ENCODE assay signal across 14 cellular contexts in the genomic region with DNA sequence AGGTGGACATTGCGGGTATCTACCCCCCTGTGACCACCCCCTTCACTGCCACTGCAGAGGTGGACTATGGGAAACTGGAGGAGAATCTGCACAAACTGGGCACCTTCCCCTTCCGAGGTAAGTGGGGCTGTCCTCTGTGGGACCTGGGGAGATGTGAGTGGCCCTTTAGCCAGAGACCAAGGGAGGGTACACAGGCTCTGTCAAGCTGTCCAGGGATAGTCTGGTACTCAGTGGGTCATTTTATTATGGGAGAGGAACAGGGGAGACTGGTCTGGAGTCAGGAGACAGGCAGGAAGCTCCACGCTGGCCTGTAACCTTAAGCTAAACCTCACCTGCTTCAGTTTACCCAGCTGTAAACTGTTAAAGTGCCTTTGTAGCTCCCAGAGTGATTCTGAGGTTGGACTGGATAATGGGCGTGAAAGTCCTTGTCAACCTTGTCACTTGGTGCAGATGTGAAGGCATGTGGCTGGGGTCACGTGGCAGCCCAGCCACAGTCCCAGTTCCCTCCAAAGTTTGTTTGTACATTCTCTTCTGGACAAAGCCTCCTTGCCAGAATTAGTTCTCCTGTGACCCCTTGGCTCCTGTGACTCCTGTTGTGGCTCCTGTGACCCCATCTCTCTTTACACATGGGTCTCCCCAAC. TPM values are rescaled to one million over a fixed set of nuclear protein-coding genes. Genes with fewer than 3 reads are reported as not detected.
A peak's percentile ranks its signal among the peaks of the same experiment; 100 is the strongest.
DNase-seq lines count a peak whose midpoint lies in the region; ATAC-seq, FAIRE-seq and TF ChIP-seq lines count a peak whose summit lies in the region.
"Had no signal": no experiment of that assay in that cellular context is flagged by ENCODE, and none has a peak within 500 bp of the region (broad histone marks: within the 10 kb centered on the region; RNA-seq: fewer than 3 reads in every experiment).

No MANE protein-coding gene starts in this region.

- FAIRE-seq in K562 (lab: Jason Lieb, UNC) (no peak), keratinocyte (lab: Jason Lieb, UNC) (no peak)
- FAIRE-seq: H1 had no signal

- H2AFZ ChIP-seq in K562 (ENCODE audit: low read depth, low read length) (0 out of 2 replicates have a peak overlapping the region, but pooled peaks have one; percentile 32), keratinocyte (ENCODE audit: control insufficient read depth, low read length) (no peak overlapping the region)

- no peak overlapping the region for H3K27ac ChIP-seq in K562 (ENCODE audit: extremely low read depth, low read depth, low read length)
- H3K27ac ChIP-seq in keratinocyte (ENCODE audit: control insufficient read depth, insufficient read depth, low read length): no peak overlapping the region
- H3K27ac ChIP-seq in skeletal muscle tissue (ENCODE audit: low read depth, low read length): peak overlapping the region; percentile 86
- H3K27ac ChIP-seq in breast epithelium: no peak overlapping the region
- H3K27ac ChIP-seq: BLaER1 treated with 17β-estradiol and CSF1 and Interleukin-3, amounts not matched to agents 10 nM and 100 nM; lower lobe of right lung; VCaP had no signal

- ATAC-seq in GM19467 (IDR thresholded peaks at IDR 0.05; ENCODE audit: unreplicated experiment) (peak; percentile 9), K562 (no peak)

- H3K4me2 ChIP-seq in K562 (ENCODE audit: insufficient read depth, low read length) (no peak overlapping the region), keratinocyte (ENCODE audit: control insufficient read depth, extremely low read depth, insufficient read depth, low read depth, low read length) (peak overlapping the region; percentile 37)

- TF ChIP-seq EP300 in K562 (IDR thresholded peaks at IDR 0.05; ENCODE audit: low read length): no peak

- POLR2A ChIA-PET in K562 (lab: Yijun Ruan, JAX): interaction anchor here (0.9 kb wide), 1 partner anchor 26 kb away, joined by 3 read pairs; no protein-coding TSS in a partner anchor

- TF ChIP-seq CTCF in K562 (IDR thresholded peaks at IDR 0.05 in 2 of 3, conservative IDR thresholded peaks at IDR 0.05 in 1 of 3; ENCODE audit: insufficient read depth in 2 of 3, low read depth in 1 of 3, low read length in 3 of 3) (no peak), keratinocyte (optimal IDR thresholded peaks at IDR 0.05 in 1 of 3, IDR thresholded peaks at IDR 0.05 in 1 of 3, conservative IDR thresholded peaks at IDR 0.05 in 1 of 3; ENCODE audit: extremely low read depth in 1 of 3, insufficient read depth in 2 of 3, low read length in 3 of 3) (no peak), breast epithelium (IDR thresholded peaks at IDR 0.05) (no peak)

- H3K36me3 ChIP-seq in K562 (ENCODE audit: control insufficient read depth, insufficient read depth, low read length): no peaks in the 10 kb centered on the region
- no peaks in the 10 kb centered on the region for H3K36me3 ChIP-seq in keratinocyte (ENCODE audit: control insufficient read depth in 2 of 2, extremely low read depth in 1 of 2, insufficient read depth in 2 of 2, low read length in 2 of 2)
- H3K36me3 ChIP-seq in skeletal muscle tissue (ENCODE audit: control insufficient read depth in 3 of 3, insufficient read depth in 3 of 3, low read length in 3 of 3): peaks cover under 1 to 12% (median 9%) of the 10 kb centered on the region in 3 donors
- H3K36me3 ChIP-seq in breast epithelium: no peaks in the 10 kb centered on the region
- H3K36me3 ChIP-seq: BLaER1 treated with 17β-estradiol and CSF1 and Interleukin-3, amounts not matched to agents 10 nM and 100 nM; lower lobe of right lung had no signal

- TF ChIP-seq POLR2A in K562 (conservative IDR thresholded peaks at IDR 0.05): no peak
- no peak for TF ChIP-seq POLR2A in breast epithelium (IDR thresholded peaks at IDR 0.05)

- H4K20me1 ChIP-seq in K562 (replicated peaks; ENCODE audit: control insufficient read depth, insufficient read depth, low read length) (no peaks in the 10 kb centered on the region), keratinocyte (ENCODE audit: control insufficient read depth, extremely low read depth, insufficient read depth, low read length) (no peaks in the 10 kb centered on the region)
- H4K20me1 ChIP-seq: BLaER1 treated with 17β-estradiol and CSF1 and Interleukin-3, amounts not matched to agents 10 nM and 100 nM had no signal

- dilution Hi-C loops in keratinocyte (cut with MboI; ENCODE audit: extremely low pct_ligation_motif_present, low sequenced_read_pairs): no loop called here

- H3K9me3 ChIP-seq in K562 (replicated peaks; ENCODE audit: control insufficient read depth, insufficient read depth, low read depth, low read length) (no peaks in the 10 kb centered on the region), keratinocyte (ENCODE audit: control insufficient read depth, low read depth, low read length) (no peaks in the 10 kb centered on the region), skeletal muscle tissue (ENCODE audit: control insufficient read depth in 3 of 3, low read length in 3 of 3) (no peaks in the 10 kb centered on the region), breast epithelium (no peaks in the 10 kb centered on the region)
- H3K9me3 ChIP-seq: BLaER1 treated with 17β-estradiol and CSF1 and Interleukin-3, amounts not matched to agents 10 nM and 100 nM; lower lobe of right lung had no signal

- H3K79me2 ChIP-seq in K562 (ENCODE audit: control insufficient read depth, insufficient read depth, low read length) (no peaks in the 10 kb centered on the region), keratinocyte (ENCODE audit: control insufficient read depth, insufficient read depth, low read length) (no peaks in the 10 kb centered on the region)

- intact Hi-C loops in K562 (cut with micrococcal nuclease) (no loop called here), breast epithelium (cut with DNase I; ENCODE audit: low total_unique reads) (no loop called here)

- no peaks in the 10 kb centered on the region for H3K27me3 ChIP-seq in K562 (ENCODE audit: control insufficient read depth in 2 of 2, insufficient read depth in 2 of 2, low read length in 2 of 2)
- H3K27me3 ChIP-seq in keratinocyte (ENCODE audit: control insufficient read depth, extremely low read depth, insufficient read depth, low read length): no peaks in the 10 kb centered on the region
- no peaks in the 10 kb centered on the region for H3K27me3 ChIP-seq in skeletal muscle tissue (ENCODE audit: control insufficient read depth in 3 of 3, insufficient read depth in 3 of 3, low read length in 3 of 3)
- no peaks in the 10 kb centered on the region for H3K27me3 ChIP-seq in breast epithelium
- H3K27me3 ChIP-seq: BLaER1 treated with 17β-estradiol and CSF1 and Interleukin-3, amounts not matched to agents 10 nM and 100 nM had no signal

- H3K4me3 ChIP-seq in K562: no peak overlapping the region
- H3K4me3 ChIP-seq in keratinocyte (ENCODE audit: control insufficient read depth in 2 of 3, extremely low read depth in 1 of 3, insufficient read depth in 2 of 3, low read depth in 1 of 3, low read length in 3 of 3): no peak overlapping the region
- peak overlapping the region; percentile 31 to 61 (median 56) for H3K4me3 ChIP-seq in skeletal muscle tissue (ENCODE audit: low read length in 3 of 3)
- H3K4me3 ChIP-seq in breast epithelium: no peak overlapping the region
- H3K4me3 ChIP-seq: BLaER1 treated with 17β-estradiol and CSF1 and Interleukin-3, amounts not matched to agents 10 nM and 100 nM; lower lobe of right lung had no signal

- CTCF ChIA-PET in K562 (lab: Yijun Ruan, JAX; ENCODE audit: low intra/inter-chr PET ratio): no interaction called here

- TF ChIP-seq RAD21 in K562 (CRISPR knock-in tag; conservative IDR thresholded peaks at IDR 0.05 in 1 of 2, IDR thresholded peaks at IDR 0.05 in 1 of 2): no peak

- H3K9ac ChIP-seq in K562 (ENCODE audit: insufficient read depth in 1 of 2, low read depth in 2 of 2, low read length in 2 of 2): no peak overlapping the region
- H3K9ac ChIP-seq in keratinocyte (ENCODE audit: control insufficient read depth, extremely low read depth, insufficient read depth, low read length): no peak overlapping the region
- H3K9ac ChIP-seq in skeletal muscle tissue (ENCODE audit: low read depth in 1 of 3, low read length in 3 of 3): peak overlapping the region; percentile 13 to 79 (median 69)
- H3K9ac ChIP-seq: BLaER1 treated with 17β-estradiol and CSF1 and Interleukin-3, amounts not matched to agents 10 nM and 100 nM had no signal

- DNase-seq in K562 (ENCODE audit: extremely low read depth in 1 of 4, low spot score in 3 of 4): peak in 1 of 4 experiments; percentile 12
- DNase-seq in keratinocyte (ENCODE audit: low read depth, low spot score): no peak
- DNase-seq in nucleus accumbens (lab: John Stamatoyannopoulos, UW): no peak
- DNase-seq in stimulated activated CD4-positive, alpha-beta T cell treated with anti-CD3 and anti-CD28 coated beads, Interleukin-12 subunit alpha, Interleukin-12 subunit beta, amount 100 ng/mL, for 4 hours: no peak
- no peak for DNase-seq in breast epithelium (ENCODE audit: low spot score in 2 of 2)
- DNase-seq: DND-41, lower lobe of right lung, NCI-H1105 treated with DMSO at 0.1 percent for 48 hours had no signal

- no TSS peak for BruUV-seq in K562 (replicated peaks; lab: Mats Ljungman, UMichigan)

- H3K4me1 ChIP-seq in K562 (replicated peaks in 1 of 2; ENCODE audit: control insufficient read depth in 2 of 2, insufficient read depth in 2 of 2, low read length in 2 of 2) (peaks cover 0 to 3% of the 10 kb centered on the region in 2 experiments; a peak in 3 of 5 replicates), keratinocyte (ENCODE audit: control insufficient read depth, extremely low read depth, insufficient read depth, low read length) (peaks cover 16% of the 10 kb centered on the region), skeletal muscle tissue (ENCODE audit: control insufficient read depth in 3 of 3, insufficient read depth in 3 of 3, low read length in 3 of 3) (peaks cover 19 to 72% (median 33%) of the 10 kb centered on the region in 3 donors), breast epithelium (no peaks in the 10 kb centered on the region)
- H3K4me1 ChIP-seq: BLaER1 treated with 17β-estradiol and CSF1 and Interleukin-3, amounts not matched to agents 10 nM and 100 nM; lower lobe of right lung had no signal

- H3K9me1 ChIP-seq in K562 (ENCODE audit: control insufficient read depth, insufficient read depth, low read length): no peaks in the 10 kb centered on the region
- no peaks in the 10 kb centered on the region for H3K9me1 ChIP-seq in keratinocyte (ENCODE audit: control insufficient read depth, extremely low read depth, insufficient read depth, low read length)

- in situ Hi-C loops in K562 (cut with MboI): no loop called here

- 37% methylated on average over 5 of the region's 5 CpGs for WGBS in K562 (ENCODE audit: insufficient coverage, low coverage, missing lambda C conversion rate)

RNA-seq across cellular contexts. Expression of a gene that starts 0.7 kb away (rescaled TPM):
- not detected in 2 replicates for total RNA-seq in K562 (2011; cell fraction: chromatin; rRNA removed; ENCODE audit: low replicate concordance)
- total RNA-seq in K562 (2011; cell fraction: nucleolus; rRNA removed): not detected in 2 replicates
- total RNA-seq in K562 (2011; cell fraction: nucleoplasm; rRNA removed): not detected in 2 replicates
- total RNA-seq in K562 (2014; rRNA removed) (not detected in 2 replicates), K562 (2014; rRNA removed; fragmentation: Illumina TruSeq; extraction: Trizol) (not detected in 2 replicates), K562 (2015; rRNA removed; fragmentation: Illumina TruSeq; extraction: Trizol) (not detected in 2 replicates), K562 (2021) (not detected in 2 replicates), skeletal muscle tissue (1.6 TPM), breast epithelium (10 to 100 TPM in 1 of 3 donors, 1 to 10 TPM in 2; 1.9 to 11.0 (median 2.3) TPM)
- polyA plus RNA-seq in K562 (2011; rRNA removed) (not detected in 2 replicates), K562 (2014; fragmentation: Illumina TruSeq; extraction: Trizol) (not detected in 2 replicates), K562 (2014; fragmentation: Nextera tagmentation; extraction: Ambion mirVana) (not detected), K562 (2014; rRNA removed) (not detected in 2 replicates), keratinocyte (0.49 to 1.0 TPM (median 0.89 TPM) in 3 replicates)
- polyA plus RNA-seq in K562 (2011; cell fraction: cytosol; rRNA removed): not detected in 2 replicates
- polyA plus RNA-seq in K562 (2011; cell fraction: nucleus; rRNA removed): not detected in 2 replicates
- 0.03 TPM in 1 of 2 replicates, not detected in the other for polyA plus RNA-seq in K562 (2012)
- not detected in 2 replicates for polyA minus RNA-seq in K562 (2011; rRNA and poly(A)+ RNA removed)
- polyA minus RNA-seq in K562 (2011; cell fraction: cytosol; rRNA and poly(A)+ RNA removed): not detected in 2 replicates
- not detected in 2 replicates for polyA minus RNA-seq in K562 (2011; cell fraction: nucleus; rRNA and poly(A)+ RNA removed)
- 0.21 TPM for polyA plus RNA-seq in keratinocyte (2011; ENCODE audit: low read depth)
- polyA plus RNA-seq in keratinocyte (2011; cell fraction: cytosol; rRNA removed): 0.30 and 0.40 TPM in 2 replicates
- polyA plus RNA-seq in keratinocyte (2011; cell fraction: nucleus; rRNA removed): 0.57 and 0.60 TPM in 2 replicates
- polyA plus RNA-seq in keratinocyte (2012; ENCODE audit: low replicate concordance): 0.23 and 0.63 TPM in 2 replicates
- polyA minus RNA-seq in keratinocyte: 0.30 to 0.62 TPM (median 0.38 TPM) in 3 replicates
- polyA minus RNA-seq in keratinocyte (2011; cell fraction: cytosol; rRNA and poly(A)+ RNA removed): not detected
- 0.32 TPM in 1 of 2 replicates, not detected in the other for polyA minus RNA-seq in keratinocyte (2011; cell fraction: nucleus; rRNA and poly(A)+ RNA removed)

RNA-seq across cellular contexts. Expression of a gene that starts 4.6 kb away (rescaled TPM):
- total RNA-seq in K562 (2011; cell fraction: chromatin; rRNA removed; ENCODE audit: low replicate concordance): not detected in 2 replicates
- total RNA-seq in K562 (2011; cell fraction: nucleolus; rRNA removed): not detected in 2 replicates
- total RNA-seq in K562 (2011; cell fraction: nucleoplasm; rRNA removed): not detected in 2 replicates
- not detected in 2 replicates for total RNA-seq in K562 (2014; rRNA removed)
- not detected in 2 replicates for total RNA-seq in K562 (2014; rRNA removed; fragmentation: Illumina TruSeq; extraction: Trizol)
- not detected in 2 replicates for total RNA-seq in K562 (2015; rRNA removed; fragmentation: Illumina TruSeq; extraction: Trizol)
- not detected in 2 replicates for total RNA-seq in K562 (2021)
- not detected in 2 replicates for polyA plus RNA-seq in K562 (2011; rRNA removed)
- polyA plus RNA-seq in K562 (2011; cell fraction: cytosol; rRNA removed): not detected in 2 replicates
- polyA plus RNA-seq in K562 (2011; cell fraction: nucleus; rRNA removed): not detected in 2 replicates
- polyA plus RNA-seq in K562 (2012): not detected in 2 replicates
- not detected in 2 replicates for polyA plus RNA-seq in K562 (2014; fragmentation: Illumina TruSeq; extraction: Trizol)
- polyA plus RNA-seq in K562 (2014; fragmentation: Nextera tagmentation; extraction: Ambion mirVana): not detected
- polyA plus RNA-seq in K562 (2014; rRNA removed): not detected in 2 replicates
- polyA minus RNA-seq in K562 (2011; rRNA and poly(A)+ RNA removed): not detected in 2 replicates
- polyA minus RNA-seq in K562 (2011; cell fraction: cytosol; rRNA and poly(A)+ RNA removed): not detected in 2 replicates
- polyA minus RNA-seq in K562 (2011; cell fraction: nucleus; rRNA and poly(A)+ RNA removed): not detected in 2 replicates
- polyA plus RNA-seq in keratinocyte: 0.06 to 0.08 TPM in 2 of 3 replicates, not detected in the other
- not detected for polyA plus RNA-seq in keratinocyte (2011; ENCODE audit: low read depth)
- polyA plus RNA-seq in keratinocyte (2011; cell fraction: cytosol; rRNA removed): not detected in 2 replicates
- 0.09 and 0.12 TPM in 2 replicates for polyA plus RNA-seq in keratinocyte (2011; cell fraction: nucleus; rRNA removed)
- not detected in 2 replicates for polyA plus RNA-seq in keratinocyte (2012; ENCODE audit: low replicate concordance)
- not detected in 3 replicates for polyA minus RNA-seq in keratinocyte
- polyA minus RNA-seq in keratinocyte (2011; cell fraction: cytosol; rRNA and poly(A)+ RNA removed): not detected
- polyA minus RNA-seq in keratinocyte (2011; cell fraction: nucleus; rRNA and poly(A)+ RNA removed): not detected in 2 replicates
- total RNA-seq in skeletal muscle tissue: under 0.01 TPM
- under 1 TPM in 2 of 3 donors, not detected in 1; 0.32 to 0.33 TPM for total RNA-seq in breast epithelium
- total RNA-seq: H1, IMR-90, lower lobe of right lung had no signal
- polyA plus RNA-seq: IMR-90 had no signal

RNA-seq across cellular contexts. Expression of a gene that starts 12.3 kb away (rescaled TPM):
- total RNA-seq in K562 (2011; cell fraction: chromatin; rRNA removed; ENCODE audit: low replicate concordance): not detected in 2 replicates
- total RNA-seq in K562 (2011; cell fraction: nucleolus; rRNA removed): not detected in 2 replicates
- not detected in 2 replicates for total RNA-seq in K562 (2011; cell fraction: nucleoplasm; rRNA removed)
- total RNA-seq in K562 (2014; rRNA removed) (not detected in 2 replicates), K562 (2014; rRNA removed; fragmentation: Illumina TruSeq; extraction: Trizol) (not detected in 2 replicates), K562 (2015; rRNA removed; fragmentation: Illumina TruSeq; extraction: Trizol) (not detected in 2 replicates), K562 (2021) (not detected in 2 replicates), skeletal muscle tissue (8.9 TPM), breast epithelium (not detected)
- polyA plus RNA-seq in K562 (2011; rRNA removed) (not detected in 2 replicates), K562 (2014; fragmentation: Illumina TruSeq; extraction: Trizol) (not detected in 2 replicates), K562 (2014; fragmentation: Nextera tagmentation; extraction: Ambion mirVana) (not detected), K562 (2014; rRNA removed) (not detected in 2 replicates), keratinocyte (0.18 to 0.67 TPM (median 0.38 TPM) in 3 replicates)
- not detected in 2 replicates for polyA plus RNA-seq in K562 (2011; cell fraction: cytosol; rRNA removed)
- polyA plus RNA-seq in K562 (2011; cell fraction: nucleus; rRNA removed): not detected in 2 replicates
- polyA plus RNA-seq in K562 (2012): not detected in 2 replicates
- polyA minus RNA-seq in K562 (2011; rRNA and poly(A)+ RNA removed): not detected in 2 replicates
- not detected in 2 replicates for polyA minus RNA-seq in K562 (2011; cell fraction: cytosol; rRNA and poly(A)+ RNA removed)
- polyA minus RNA-seq in K562 (2011; cell fraction: nucleus; rRNA and poly(A)+ RNA removed): not detected in 2 replicates
- polyA plus RNA-seq in keratinocyte (2011; ENCODE audit: low read depth): 0.84 TPM
- polyA plus RNA-seq in keratinocyte (2011; cell fraction: cytosol; rRNA removed): 0.26 and 0.36 TPM in 2 replicates
- 0.28 and 0.36 TPM in 2 replicates for polyA plus RNA-seq in keratinocyte (2011; cell fraction: nucleus; rRNA removed)
- polyA plus RNA-seq in keratinocyte (2012; ENCODE audit: low replicate concordance): 0.91 and 0.95 TPM in 2 replicates
- polyA minus RNA-seq in keratinocyte: 0.16 to 0.19 TPM in 2 of 3 replicates, not detected in the other
- not detected for polyA minus RNA-seq in keratinocyte (2011; cell fraction: cytosol; rRNA and poly(A)+ RNA removed)
- not detected in 2 replicates for polyA minus RNA-seq in keratinocyte (2011; cell fraction: nucleus; rRNA and poly(A)+ RNA removed)
- total RNA-seq: H1 had no signal
- polyA plus RNA-seq: H1 had no signal

RNA-seq across cellular contexts. Expression of a gene that starts 48.4 kb away (rescaled TPM):
- total RNA-seq in K562 (2011; cell fraction: chromatin; rRNA removed; ENCODE audit: low replicate concordance): 12.5 and 13.3 TPM in 2 replicates
- 9.8 and 11.2 TPM in 2 replicates for total RNA-seq in K562 (2011; cell fraction: nucleolus; rRNA removed)
- 12.8 and 17.4 TPM in 2 replicates for total RNA-seq in K562 (2011; cell fraction: nucleoplasm; rRNA removed)
- 8.8 and 10.9 TPM in 2 replicates for total RNA-seq in K562 (2014; rRNA removed)
- total RNA-seq in K562 (2014; rRNA removed; fragmentation: Illumina TruSeq; extraction: Trizol): 10.7 and 11.0 TPM in 2 replicates
- 7.1 and 8.3 TPM in 2 replicates for total RNA-seq in K562 (2015; rRNA removed; fragmentation: Illumina TruSeq; extraction: Trizol)
- 11.4 and 12.1 TPM in 2 replicates for total RNA-seq in K562 (2021)
- 23.9 and 27.6 TPM in 2 replicates for polyA plus RNA-seq in K562 (2011; rRNA removed)
- polyA plus RNA-seq in K562 (2011; cell fraction: cytosol; rRNA removed): 18.1 and 28.7 TPM in 2 replicates
- 11.7 and 17.4 TPM in 2 replicates for polyA plus RNA-seq in K562 (2011; cell fraction: nucleus; rRNA removed)
- polyA plus RNA-seq in K562 (2012): 13.1 and 15.7 TPM in 2 replicates
- 14.7 and 19.3 TPM in 2 replicates for polyA plus RNA-seq in K562 (2014; fragmentation: Illumina TruSeq; extraction: Trizol)
- 10 to 100 TPM; 10.4 to 11.7 TPM for polyA plus RNA-seq in K562 (2014; fragmentation: Nextera tagmentation; extraction: Ambion mirVana)
- 18.3 and 28.1 TPM in 2 replicates for polyA plus RNA-seq in K562 (2014; rRNA removed)
- polyA minus RNA-seq in K562 (2011; rRNA and poly(A)+ RNA removed): 8.1 and 10.0 TPM in 2 replicates
- polyA minus RNA-seq in K562 (2011; cell fraction: cytosol; rRNA and poly(A)+ RNA removed): 3.1 and 4.8 TPM in 2 replicates
- 1.9 and 3.0 TPM in 2 replicates for polyA minus RNA-seq in K562 (2011; cell fraction: nucleus; rRNA and poly(A)+ RNA removed)
- polyA plus RNA-seq in keratinocyte: 9.1 to 12.6 TPM (median 10.3 TPM) in 3 replicates
- 2.9 TPM for polyA plus RNA-seq in keratinocyte (2011; ENCODE audit: low read depth)
- polyA plus RNA-seq in keratinocyte (2011; cell fraction: cytosol; rRNA removed): 11.7 and 13.4 TPM in 2 replicates
- 8.6 and 10.0 TPM in 2 replicates for polyA plus RNA-seq in keratinocyte (2011; cell fraction: nucleus; rRNA removed)
- 8.6 and 13.0 TPM in 2 replicates for polyA plus RNA-seq in keratinocyte (2012; ENCODE audit: low replicate concordance)
- polyA minus RNA-seq in keratinocyte: 3.0 to 4.8 TPM (median 3.9 TPM) in 3 replicates
- polyA minus RNA-seq in keratinocyte (2011; cell fraction: cytosol; rRNA and poly(A)+ RNA removed): 3.5 TPM
- polyA minus RNA-seq in keratinocyte (2011; cell fraction: nucleus; rRNA and poly(A)+ RNA removed): 2.8 and 4.3 TPM in 2 replicates
- 1.0 TPM for total RNA-seq in skeletal muscle tissue
- 1 to 10 TPM; 3.5 to 9.4 (median 6.9) TPM for total RNA-seq in breast epithelium

RNA-seq across cellular contexts. Expression of a gene that starts 55.6 kb away (rescaled TPM):
- total RNA-seq in K562 (2011; cell fraction: chromatin; rRNA removed; ENCODE audit: low replicate concordance): 13.6 and 25.0 TPM in 2 replicates
- total RNA-seq in K562 (2011; cell fraction: nucleolus; rRNA removed): 15.9 and 17.7 TPM in 2 replicates
- 19.7 and 21.3 TPM in 2 replicates for total RNA-seq in K562 (2011; cell fraction: nucleoplasm; rRNA removed)
- total RNA-seq in K562 (2014; rRNA removed) (16.5 and 18.2 TPM in 2 replicates), K562 (2014; rRNA removed; fragmentation: Illumina TruSeq; extraction: Trizol) (11.1 and 11.3 TPM in 2 replicates), K562 (2015; rRNA removed; fragmentation: Illumina TruSeq; extraction: Trizol) (12.2 and 13.3 TPM in 2 replicates), K562 (2021) (18.6 and 20.1 TPM in 2 replicates), skeletal muscle tissue (5.2 TPM), breast epithelium (10 to 100 TPM; 18.0 to 24.8 (median 21.5) TPM)
- polyA plus RNA-seq in K562 (2011; rRNA removed) (24.2 and 28.4 TPM in 2 replicates), K562 (2014; fragmentation: Illumina TruSeq; extraction: Trizol) (18.9 and 20.3 TPM in 2 replicates), K562 (2014; fragmentation: Nextera tagmentation; extraction: Ambion mirVana) (1 to 10 TPM; 4.4 to 6.3 TPM), K562 (2014; rRNA removed) (16.4 and 18.9 TPM in 2 replicates), keratinocyte (51.3 to 73.3 TPM (median 63.8 TPM) in 3 replicates)
- polyA plus RNA-seq in K562 (2011; cell fraction: cytosol; rRNA removed): 27.2 and 28.2 TPM in 2 replicates
- 18.6 and 20.6 TPM in 2 replicates for polyA plus RNA-seq in K562 (2011; cell fraction: nucleus; rRNA removed)
- 14.1 and 20.3 TPM in 2 replicates for polyA plus RNA-seq in K562 (2012)
- polyA minus RNA-seq in K562 (2011; rRNA and poly(A)+ RNA removed): 17.1 and 20.2 TPM in 2 replicates
- polyA minus RNA-seq in K562 (2011; cell fraction: cytosol; rRNA and poly(A)+ RNA removed): 8.8 and 12.1 TPM in 2 replicates
- polyA minus RNA-seq in K562 (2011; cell fraction: nucleus; rRNA and poly(A)+ RNA removed): 5.9 and 7.6 TPM in 2 replicates
- polyA plus RNA-seq in keratinocyte (2011; ENCODE audit: low read depth): 15.0 TPM
- polyA plus RNA-seq in keratinocyte (2011; cell fraction: cytosol; rRNA removed): 63.5 and 72.3 TPM in 2 replicates
- 77.0 and 83.5 TPM in 2 replicates for polyA plus RNA-seq in keratinocyte (2011; cell fraction: nucleus; rRNA removed)
- 43.1 and 51.3 TPM in 2 replicates for polyA plus RNA-seq in keratinocyte (2012; ENCODE audit: low replicate concordance)
- 44.8 to 69.0 TPM (median 54.8 TPM) in 3 replicates for polyA minus RNA-seq in keratinocyte
- 37.0 TPM for polyA minus RNA-seq in keratinocyte (2011; cell fraction: cytosol; rRNA and poly(A)+ RNA removed)
- 29.9 and 44.9 TPM in 2 replicates for polyA minus RNA-seq in keratinocyte (2011; cell fraction: nucleus; rRNA and poly(A)+ RNA removed)

Comparison
In these comparisons a context has a peak if more than half of its experiments do, and no peak if none do; other contexts are left out.
1. H3K4me3 ChIP-seq: peak in skeletal muscle tissue (3 of 3); none in K562 (single experiment), keratinocyte (0 of 3) and breast epithelium (0 of 3).
2. H3K9ac ChIP-seq: peak in skeletal muscle tissue (3 of 3); none in K562 (0 of 2) and keratinocyte (single experiment).